In the genomic region with DNA sequence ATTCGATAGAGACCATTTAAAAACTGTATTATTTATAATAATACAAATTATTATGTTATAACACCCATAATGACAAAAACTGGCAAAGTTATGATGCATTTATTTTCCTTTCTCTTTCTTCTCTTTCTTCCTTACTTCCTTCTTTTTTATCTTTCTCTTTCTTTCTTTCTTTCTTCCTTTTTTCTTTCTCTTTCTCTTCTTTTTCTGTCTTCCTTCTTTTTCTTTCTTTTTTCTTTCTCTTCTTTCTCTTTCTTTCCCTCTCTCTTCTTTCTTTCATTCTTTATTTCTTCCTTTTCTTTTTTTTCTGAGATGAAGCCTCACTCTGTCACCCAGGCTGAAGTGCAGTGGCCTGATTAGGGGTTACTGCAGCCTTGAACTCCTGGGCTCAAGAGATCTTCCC, we compare ENCODE assay signal across 13 cellular contexts. TPM values are rescaled to one million over a fixed set of nuclear protein-coding genes. Genes with fewer than 3 reads are reported as not detected.
DNase-seq lines count a peak whose midpoint lies in the region; ATAC-seq and TF ChIP-seq lines count a peak whose summit lies in the region.
"Had no signal": no experiment of that assay in that cellular context is flagged by ENCODE, and none has a peak within 500 bp of the region (broad histone marks: within the 10 kb centered on the region; RNA-seq: fewer than 3 reads in every experiment).

No MANE protein-coding gene starts in this region.

- H3K4me1 Mint-ChIP-seq in activated T-cell treated with anti-CD3 and anti-CD28 coated beads, Interleukin-2, amount 50 U/mL, for 72 hours (ENCODE audit: low read depth) = peaks cover 10% of the 10 kb centered on the region
- H3K4me1 Mint-ChIP-seq in activated T-cell treated with anti-CD3 and anti-CD28 coated beads, Interleukin-2, amount 50 U/mL, for 4 hours (ENCODE audit: low read depth) = peaks cover 15% of the 10 kb centered on the region
- H3K4me1 Mint-ChIP-seq in brain = peaks cover 87% of the 10 kb centered on the region

- peaks cover 51% of the 10 kb centered on the region for H3K27me3 Mint-ChIP-seq in activated T-cell treated with anti-CD3 and anti-CD28 coated beads, Interleukin-2, amount 50 U/mL, for 72 hours (ENCODE audit: low read depth)
- peaks cover 39% of the 10 kb centered on the region for H3K27me3 Mint-ChIP-seq in activated T-cell treated with anti-CD3 and anti-CD28 coated beads, Interleukin-2, amount 50 U/mL, for 4 hours (ENCODE audit: low read depth)
- no peaks in the 10 kb centered on the region for H3K27me3 Mint-ChIP-seq in brain

- intact Hi-C loops in ovary (cut with DNase I) = no loop called here

- no peak for TF ChIP-seq EP300 in ovary (IDR thresholded peaks at IDR 0.05)

- no peaks in the 10 kb centered on the region for H3K27me3 ChIP-seq in ovary

- H3K4me3 Mint-ChIP-seq in activated T-cell treated with anti-CD3 and anti-CD28 coated beads, Interleukin-2, amount 50 U/mL, for 72 hours = no peak overlapping the region
- H3K4me3 Mint-ChIP-seq in activated T-cell treated with anti-CD3 and anti-CD28 coated beads, Interleukin-2, amount 50 U/mL, for 4 hours = no peak overlapping the region
- peak overlapping the region in 4 of 5 experiments; percentile 16 to 54 (median 38) for H3K4me3 Mint-ChIP-seq in brain
- H3K4me3 Mint-ChIP-seq: HFFc6 had no signal

- H3K27ac ChIP-seq in ovary = peak overlapping the region; percentile 87 to 90

- H3K27ac Mint-ChIP-seq in activated T-cell treated with anti-CD3 and anti-CD28 coated beads, Interleukin-2, amount 50 U/mL, for 72 hours = peak overlapping the region; percentile 50
- peak overlapping the region in 2 of 5 experiments; percentile 35 to 87 for H3K27ac Mint-ChIP-seq in brain
- H3K27ac Mint-ChIP-seq: HFFc6 had no signal

- DNase-seq in activated T-cell treated with anti-CD3 and anti-CD28 coated beads, Interleukin-2, amount 50 U/mL, for 72 hours = no peak
- DNase-seq in activated T-cell treated with anti-CD3 and anti-CD28 coated beads, Interleukin-2, amount 50 U/mL, for 4 hours = no peak
- DNase-seq in ovary (no peak), HPDE6-E6E7 (ENCODE audit: extremely low spot score) (no peak)
- DNase-seq: DMS79, GOT3, HFFc6, NCI-H187 treated with DMSO at 0.1 percent for 48 hours, NCI-H446 had no signal

- peaks cover 6% of the 10 kb centered on the region for H3K4me1 ChIP-seq in ovary (ENCODE audit: insufficient read depth)

- no peak for TF ChIP-seq POLR2A in ovary (IDR thresholded peaks at IDR 0.05)

- H3K9me3 ChIP-seq in ovary = no peaks in the 10 kb centered on the region

- H3K9me3 Mint-ChIP-seq in activated T-cell treated with anti-CD3 and anti-CD28 coated beads, Interleukin-2, amount 50 U/mL, for 72 hours = no peaks in the 10 kb centered on the region
- H3K9me3 Mint-ChIP-seq in activated T-cell treated with anti-CD3 and anti-CD28 coated beads, Interleukin-2, amount 50 U/mL, for 4 hours = no peaks in the 10 kb centered on the region
- H3K9me3 Mint-ChIP-seq in brain = no peaks in the 10 kb centered on the region
- H3K9me3 Mint-ChIP-seq: HFFc6 had no signal

- no peak for TF ChIP-seq CTCF in brain (conservative IDR thresholded peaks at IDR 0.05)
- no peak for TF ChIP-seq CTCF in ovary (IDR thresholded peaks at IDR 0.05)

- 4 to 30% (median 11%) methylated on average over 1 of the region's 1 CpG for WGBS in ovary, 3 donors

- ATAC-seq in activated T-cell treated with anti-CD3 and anti-CD28 coated beads, Interleukin-2, amount 50 U/mL, for 72 hours (replicated peaks in 1 of 2) = no peak
- ATAC-seq in activated T-cell treated with anti-CD3 and anti-CD28 coated beads, Interleukin-2, amount 50 U/mL, for 4 hours = no peak
- ATAC-seq in HG03520 (IDR thresholded peaks at IDR 0.05; ENCODE audit: unreplicated experiment) (no peak), HG02884 (IDR thresholded peaks at IDR 0.05; ENCODE audit: unreplicated experiment) (no peak), HG02678 (IDR thresholded peaks at IDR 0.05; ENCODE audit: unreplicated experiment) (no peak)

- H3K36me3 ChIP-seq in ovary = no peaks in the 10 kb centered on the region

- no peaks in the 10 kb centered on the region for H3K36me3 Mint-ChIP-seq in activated T-cell treated with anti-CD3 and anti-CD28 coated beads, Interleukin-2, amount 50 U/mL, for 72 hours (ENCODE audit: insufficient read depth in 2 of 2)
- no peaks in the 10 kb centered on the region for H3K36me3 Mint-ChIP-seq in activated T-cell treated with anti-CD3 and anti-CD28 coated beads, Interleukin-2, amount 50 U/mL, for 4 hours (ENCODE audit: insufficient read depth)
- H3K36me3 Mint-ChIP-seq in brain = no peaks in the 10 kb centered on the region

- no peak overlapping the region for H3K4me3 ChIP-seq in ovary

RNA-seq across cellular contexts. Expression of a gene that starts 27.5 kb away (rescaled TPM):
- 10 to 100 TPM; 13.2 to 13.9 TPM for total RNA-seq in activated T-cell treated with anti-CD3 and anti-CD28 coated beads, Interleukin-2, amount 50 U/mL, for 72 hours
- total RNA-seq in activated T-cell treated with anti-CD3 and anti-CD28 coated beads, Interleukin-2, amount 50 U/mL, for 4 hours = 1 to 10 TPM; 3.0 to 4.3 (median 4.0) TPM
- polyA plus RNA-seq in brain (ENCODE audit: insufficient read depth, low read depth, low replicate concordance) (29.0 TPM), ovary (10 to 100 TPM; 13.5 to 25.4 TPM)
- 100 to 1,000 TPM in 3 of 7 donors, 10 to 100 TPM in 4; 44.9 to 110 (median 99.9) TPM for total RNA-seq in ovary

Comparison
In these comparisons a context has a peak if more than half of its experiments do, and no peak if none do; other contexts are left out.
1. H3K4me3 Mint-ChIP-seq: peak in brain (4 of 5); none in activated T-cell treated with anti-CD3 and anti-CD28 coated beads, Interleukin-2, amount 50 U/mL, for 72 hours (0 of 2) and activated T-cell treated with anti-CD3 and anti-CD28 coated beads, Interleukin-2, amount 50 U/mL, for 4 hours (single experiment).